Comparison of ENCODE assay signal across 8 cellular contexts in genomic region chr6:87700729-87701675, GRCh38. TPM values are rescaled to one million over a fixed set of nuclear protein-coding genes. Genes with fewer than 3 reads are reported as not detected.
DNase-seq lines count a peak whose midpoint lies in the region; ATAC-seq and TF ChIP-seq lines count a peak whose summit lies in the region.

No MANE protein-coding gene starts in this region.

- H3K27me3 ChIP-seq in neutrophil (no peaks in the 10 kb centered on the region), aorta (ENCODE audit: control insufficient read depth in 1 of 2, insufficient read depth in 2 of 2, low read length in 1 of 2) (no peaks in the 10 kb centered on the region)

- H3K4me3 ChIP-seq in foreskin fibroblast (ENCODE audit: low read depth in 1 of 2, low read length in 2 of 2), result peak overlapping the region; percentile 90 to 96
- peak overlapping the region; percentile 81 to 100 for H3K4me3 ChIP-seq in neutrophil (ENCODE audit: low read depth in 1 of 2, low read length in 1 of 2)
- H3K4me3 ChIP-seq in aorta (ENCODE audit: low read length in 2 of 2), result peak overlapping the region; percentile 83 to 91

- DNase-seq in NCI-H2196 (lab: John Stamatoyannopoulos, UW; ENCODE audit: unreplicated experiment) (peak; percentile 28), NCI-H2196 treated with DMSO at 0.1 percent for 48 hours (lab: John Stamatoyannopoulos, UW; ENCODE audit: unreplicated experiment) (no peak), NOMO-1 treated with DMSO at 0.1 percent for 48 hours (lab: John Stamatoyannopoulos, UW; ENCODE audit: unreplicated experiment) (peak; percentile 66), activated T-helper 1 cell treated with Interleukin-2 at 50 U/mL for 16 hours (ENCODE audit: low read depth) (peak; percentile 4), foreskin fibroblast (peak; percentile 86 to 91), aorta (peak; percentile 58 to 79)

- no peaks in the 10 kb centered on the region for H3K9me3 ChIP-seq in neutrophil
- no peaks in the 10 kb centered on the region for H3K9me3 ChIP-seq in aorta (ENCODE audit: control insufficient read depth, low read length)

- peaks cover 5% of the 10 kb centered on the region for H3K36me3 ChIP-seq in neutrophil
- no peaks in the 10 kb centered on the region for H3K36me3 ChIP-seq in aorta (ENCODE audit: control insufficient read depth in 1 of 2, insufficient read depth in 2 of 2, low read length in 1 of 2)

- H3K27ac ChIP-seq in neutrophil (peak overlapping the region; percentile 98), aorta (ENCODE audit: low read depth in 1 of 2, low read length in 2 of 2) (peak overlapping the region; percentile 50 to 97)

- 0% methylated on average over 54 of the region's 54 CpGs for WGBS in aorta, 2 donors

- intact Hi-C loops in aorta (cut with DNase I), result loop anchor here (5.0 to 10.0 kb wide), 3 partner anchors 44 to 116 kb away; partner anchors contain the start of gene RARS2 (in 2 of the 2)

- ATAC-seq in HG03280 (IDR thresholded peaks at IDR 0.05; ENCODE audit: unreplicated experiment) (peak; percentile 1), aorta (ENCODE audit: low FRiP score) (no peak)

- no peak for TF ChIP-seq CTCF in foreskin fibroblast (IDR thresholded peaks at IDR 0.05; ENCODE audit: low read depth, low read length)
- TF ChIP-seq CTCF in neutrophil (IDR thresholded peaks at IDR 0.05), result no peak

- peaks cover 42 to 48% of the 10 kb centered on the region in 2 experiments for H3K4me1 ChIP-seq in neutrophil (ENCODE audit: control insufficient read depth in 1 of 2, insufficient read depth in 1 of 2, low read depth in 1 of 2, low read length in 1 of 2)
- H3K4me1 ChIP-seq in aorta (ENCODE audit: control insufficient read depth in 1 of 2, insufficient read depth in 2 of 2, low read length in 2 of 2), result no peaks in the 10 kb centered on the region

RNA-seq across cellular contexts. Expression of gene AKIRIN2, which starts 1.0 kb away (rescaled TPM):
- 10 to 100 TPM; 38.5 to 43.5 TPM for total RNA-seq in aorta
- 10 to 100 TPM; 17.8 to 25.1 TPM for polyA plus RNA-seq in aorta
